ENCODE assay signal across 8 cellular contexts in genomic region chr5:116358911-116359418, GRCh38.
DNase-seq lines count a peak whose midpoint lies in the region; ATAC-seq and TF ChIP-seq lines count a peak whose summit lies in the region.

No MANE protein-coding gene starts in this region.

- H3K9ac ChIP-seq in BLaER1 treated with 17β-estradiol and CSF1 and Interleukin-3, amounts not matched to agents 10 nM and 100 nM = peak overlapping the region in 8 of 11 experiments; percentile 5 to 65 (median 53); a peak in 12 of 22 replicates
- no peak overlapping the region for H3K9ac ChIP-seq in colonic mucosa (ENCODE audit: low read depth in 2 of 2, low read length in 2 of 2)

- peak overlapping the region; percentile 69 to 92 (median 80) for H3K4me2 ChIP-seq in BLaER1 treated with 17β-estradiol and CSF1 and Interleukin-3, amounts not matched to agents 10 nM and 100 nM

- intact Hi-C loops in colonic mucosa (cut with DNase I) = no loop called here

- peak; percentile 21 for DNase-seq in SKM-1 (lab: John Stamatoyannopoulos, UW; ENCODE audit: unreplicated experiment)
- DNase-seq in colonic mucosa = no peak
- no peak for DNase-seq in DMS79 treated with DMSO at 0.1 percent for 48 hours (lab: John Stamatoyannopoulos, UW)
- no peak for DNase-seq in activated T-cell treated with anti-CD3 and anti-CD28 coated beads, Interleukin-2, amount 50 U/mL, for 1 hour
- DNase-seq in NCI-H1694 (lab: John Stamatoyannopoulos, UW) = no peak

- peaks cover 30 to 41% (median 36%) of the 10 kb centered on the region in 10 experiments for H3K4me1 ChIP-seq in BLaER1 treated with 17β-estradiol and CSF1 and Interleukin-3, amounts not matched to agents 10 nM and 100 nM
- no peaks in the 10 kb centered on the region for H3K4me1 ChIP-seq in colonic mucosa

- no peaks in the 10 kb centered on the region for H3K27me3 ChIP-seq in BLaER1 treated with 17β-estradiol and CSF1 and Interleukin-3, amounts not matched to agents 10 nM and 100 nM
- no peaks in the 10 kb centered on the region for H3K27me3 ChIP-seq in colonic mucosa

- H4K20me1 ChIP-seq in BLaER1 treated with 17β-estradiol and CSF1 and Interleukin-3, amounts not matched to agents 10 nM and 100 nM = no peaks in the 10 kb centered on the region

- H3K36me3 ChIP-seq in BLaER1 treated with 17β-estradiol and CSF1 and Interleukin-3, amounts not matched to agents 10 nM and 100 nM = peaks cover 10 to 18% (median 15%) of the 10 kb centered on the region in 11 experiments; a peak in 16 of 22 replicates
- H3K36me3 ChIP-seq in colonic mucosa = no peaks in the 10 kb centered on the region

- H3K9me3 ChIP-seq in BLaER1 treated with 17β-estradiol and CSF1 and Interleukin-3, amounts not matched to agents 10 nM and 100 nM (replicated peaks in 1 of 11) = peaks cover 6 to 33% (median 25%) of the 10 kb centered on the region in 11 experiments; a peak in 17 of 22 replicates
- H3K9me3 ChIP-seq in colonic mucosa = no peaks in the 10 kb centered on the region

- no peak overlapping the region for H3K4me3 ChIP-seq in BLaER1 treated with 17β-estradiol and CSF1 and Interleukin-3, amounts not matched to agents 10 nM and 100 nM
- H3K4me3 ChIP-seq in colonic mucosa = no peak overlapping the region

- TF ChIP-seq CTCF in colonic mucosa (IDR thresholded peaks at IDR 0.05) = no peak

- peak; percentile 99 for ATAC-seq in GM19395 (IDR thresholded peaks at IDR 0.05; ENCODE audit: unreplicated experiment)
- ATAC-seq in HG03095 (IDR thresholded peaks at IDR 0.05; ENCODE audit: unreplicated experiment) = peak; percentile 99

- H3K27ac ChIP-seq in BLaER1 treated with 17β-estradiol and CSF1 and Interleukin-3, amounts not matched to agents 10 nM and 100 nM = peak overlapping the region in 9 of 11 experiments; percentile 53 to 83 (median 74); a peak in 18 of 22 replicates
- H3K27ac ChIP-seq in colonic mucosa = no peak overlapping the region

Comparison
In these comparisons a context has a peak if more than half of its experiments do, and no peak if none do; other contexts are left out.
1. H3K9ac ChIP-seq: peak in BLaER1 treated with 17β-estradiol and CSF1 and Interleukin-3, amounts not matched to agents 10 nM and 100 nM (8 of 11); none in colonic mucosa (0 of 2).